Comparison of ENCODE assay signal across 8 cellular contexts in the genomic region with DNA sequence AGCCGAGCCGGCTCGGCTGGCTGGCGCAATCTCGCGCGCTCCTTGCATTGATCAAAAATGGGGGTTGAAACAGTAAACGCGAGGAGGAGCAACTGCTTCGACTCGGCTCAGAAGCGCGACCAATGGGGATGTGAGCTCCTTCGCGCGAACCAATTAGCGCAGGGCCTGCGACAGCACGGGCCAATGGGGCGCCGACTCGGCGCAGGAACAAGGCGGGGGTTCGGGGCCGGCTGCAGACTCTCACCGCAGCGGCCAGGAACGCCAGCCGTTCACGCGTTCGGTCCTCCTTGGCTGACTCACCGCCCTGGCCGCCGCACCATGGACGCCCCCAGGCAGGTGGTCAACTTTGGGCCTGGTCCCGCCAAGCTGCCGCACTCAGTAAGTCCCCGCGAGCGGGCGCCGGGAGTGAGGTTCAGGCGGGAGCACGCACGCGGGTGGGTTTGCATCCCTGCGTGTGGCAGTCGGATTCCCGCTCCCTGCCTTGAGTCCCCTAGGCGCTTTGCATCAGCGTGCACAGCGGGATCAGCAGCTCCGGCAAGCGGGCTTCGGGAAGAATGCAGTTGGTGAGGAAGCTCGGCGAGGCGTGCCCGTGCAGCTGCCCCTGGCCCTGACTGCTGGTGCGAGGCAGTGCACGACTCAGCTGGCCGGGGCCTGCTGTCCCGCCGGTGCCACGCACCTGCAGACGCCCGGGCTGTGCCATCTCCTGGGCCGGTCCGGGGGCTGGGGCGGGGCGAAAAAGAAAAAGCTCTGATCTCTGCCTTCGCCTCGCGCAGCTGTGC. TPM values are rescaled to one million over a fixed set of nuclear protein-coding genes. Genes with fewer than 3 reads are reported as not detected.
A peak's percentile ranks its signal among the peaks of the same experiment; 100 is the strongest.
DNase-seq lines count a peak whose midpoint lies in the region; ATAC-seq and TF ChIP-seq lines count a peak whose summit lies in the region.

A gene (plus strand): TSS at position 233 of the 779 bp plus-strand sequence. CDS start 86 bp downstream, at position 319.

- peaks cover 36% of the 10 kb centered on the region for H4K20me1 ChIP-seq in GM23338 (replicated peaks; ENCODE audit: insufficient read depth)

- H3K4me1 Mint-ChIP-seq in GM23338, result peaks cover 40% of the 10 kb centered on the region
- H3K4me1 Mint-ChIP-seq in activated T-helper 1 cell treated with anti-CD3 and anti-CD28 coated beads, Interleukin-12 subunit alpha, Interleukin-12 subunit beta, Interleukin-2, Interleukin-4 antibody, amounts not matched to agents 30 ng/mL and 10 ng/mL and 1 ng/mL, durations not matched to agents 14 hours and 24 hours and 36 hours (ENCODE audit: low read depth), result peaks cover 61% of the 10 kb centered on the region
- peaks cover 16 to 37% (median 30%) of the 10 kb centered on the region in 4 donors for H3K4me1 Mint-ChIP-seq in naive thymus-derived CD8-positive, alpha-beta T cell
- H3K4me1 Mint-ChIP-seq in stimulated activated naive B cell treated with anti-CD40 and anti-IgM and Interleukin-4, amounts not matched to agents 10 μg/mL and 1 μg/mL and 100 μg/mL, for 72 hours, result peaks cover 16 to 23% of the 10 kb centered on the region in 2 donors

- peak within 1 kb of the TSS; percentile 100 for H3K27ac Mint-ChIP-seq in GM23338
- H3K27ac Mint-ChIP-seq in activated T-helper 1 cell treated with anti-CD3 and anti-CD28 coated beads, Interleukin-12 subunit alpha, Interleukin-12 subunit beta, Interleukin-2, Interleukin-4 antibody, amounts not matched to agents 30 ng/mL and 10 ng/mL and 1 ng/mL, durations not matched to agents 14 hours and 24 hours and 36 hours, result peak within 1 kb of the TSS; percentile 91
- H3K27ac Mint-ChIP-seq in naive thymus-derived CD8-positive, alpha-beta T cell, result peak within 1 kb of the TSS; percentile 41 to 94 (median 82)
- peak within 1 kb of the TSS; percentile 77 for H3K27ac Mint-ChIP-seq in stimulated activated naive B cell treated with anti-CD40 and anti-IgM and Interleukin-4, amounts not matched to agents 10 μg/mL and 1 μg/mL and 100 μg/mL, for 72 hours

- peak within 1 kb of the TSS; percentile 100 for H3K27ac ChIP-seq in GM23338 (ENCODE audit: low read depth)

- H3K9me3 Mint-ChIP-seq in GM23338, result peaks cover 8% of the 10 kb centered on the region; the same call in 2 of the 3 replicates
- H3K9me3 Mint-ChIP-seq in activated T-helper 1 cell treated with anti-CD3 and anti-CD28 coated beads, Interleukin-12 subunit alpha, Interleukin-12 subunit beta, Interleukin-2, Interleukin-4 antibody, amounts not matched to agents 30 ng/mL and 10 ng/mL and 1 ng/mL, durations not matched to agents 14 hours and 24 hours and 36 hours, result no peaks in the 10 kb centered on the region
- H3K9me3 Mint-ChIP-seq in naive thymus-derived CD8-positive, alpha-beta T cell, result no peaks in the 10 kb centered on the region
- H3K9me3 Mint-ChIP-seq in stimulated activated naive B cell treated with anti-CD40 and anti-IgM and Interleukin-4, amounts not matched to agents 10 μg/mL and 1 μg/mL and 100 μg/mL, for 72 hours, result no peaks in the 10 kb centered on the region

- H3K4me2 ChIP-seq in GM23338, result peak within 1 kb of the TSS; percentile 96

- H2AFZ ChIP-seq in GM23338, result peak within 1 kb of the TSS; percentile 35; the same call in 1 of the 2 replicates

- ATAC-seq in GM23338, result peak; percentile 94
- peak; percentile 97 to 98 for ATAC-seq in naive thymus-derived CD8-positive, alpha-beta T cell
- peak; percentile 98 for ATAC-seq in stimulated activated naive B cell treated with anti-CD40 and anti-IgM and Interleukin-4, amounts not matched to agents 10 μg/mL and 1 μg/mL and 100 μg/mL, for 72 hours (replicated peaks)

- POLR2A ChIA-PET in naive thymus-derived CD8-positive, alpha-beta T cell (lab: Charles Lee), result interaction anchor here (0.6 to 1.9 kb wide), 5 partner anchors 25 to 1275 kb away, joined by 3 to 5 read pairs (median 4); a partner anchor contains a TSS

- peaks cover 25% of the 10 kb centered on the region for H3K36me3 ChIP-seq in GM23338 (ENCODE audit: insufficient read depth)

- peaks cover 52% of the 10 kb centered on the region for H3K79me2 ChIP-seq in GM23338 (replicated peaks; ENCODE audit: insufficient read depth)

- H3K27me3 ChIP-seq in GM23338 (ENCODE audit: insufficient read depth), result no peaks in the 10 kb centered on the region

- intact Hi-C loops in activated T-helper 1 cell treated with anti-CD3 and anti-CD28 coated beads, Interleukin-12 subunit alpha, Interleukin-12 subunit beta, Interleukin-2, Interleukin-4 antibody, amounts not matched to agents 30 ng/mL and 10 ng/mL and 1 ng/mL, durations not matched to agents 14 hours and 24 hours and 36 hours (cut with micrococcal nuclease), result loop anchor here (1.0 to 5.0 kb wide), 6 partner anchors 36 to 1274 kb away; a partner anchor contains a TSS

- H3K36me3 Mint-ChIP-seq in GM23338 (ENCODE audit: low read depth), result peaks cover 51% of the 10 kb centered on the region
- H3K36me3 Mint-ChIP-seq in activated T-helper 1 cell treated with anti-CD3 and anti-CD28 coated beads, Interleukin-12 subunit alpha, Interleukin-12 subunit beta, Interleukin-2, Interleukin-4 antibody, amounts not matched to agents 30 ng/mL and 10 ng/mL and 1 ng/mL, durations not matched to agents 14 hours and 24 hours and 36 hours (ENCODE audit: low read depth), result peaks cover 26% of the 10 kb centered on the region
- H3K36me3 Mint-ChIP-seq in naive thymus-derived CD8-positive, alpha-beta T cell, result peaks cover 0 to 5% (median 4%) of the 10 kb centered on the region in 3 donors
- H3K36me3 Mint-ChIP-seq in stimulated activated naive B cell treated with anti-CD40 and anti-IgM and Interleukin-4, amounts not matched to agents 10 μg/mL and 1 μg/mL and 100 μg/mL, for 72 hours, result peaks cover 0 to 5% of the 10 kb centered on the region in 2 donors

- TF ChIP-seq CTCF in GM23338 (conservative IDR thresholded peaks at IDR 0.05; ENCODE audit: low read depth in 2 of 2) (no peak), fibroblast of mammary gland (conservative IDR thresholded peaks at IDR 0.05; ENCODE audit: control insufficient read depth, insufficient read depth, low read depth, low read length) (no peak)

- H3K4me3 Mint-ChIP-seq in GM23338, result peak within 1 kb of the TSS; percentile 99
- peak within 1 kb of the TSS; percentile 91 for H3K4me3 Mint-ChIP-seq in activated T-helper 1 cell treated with anti-CD3 and anti-CD28 coated beads, Interleukin-12 subunit alpha, Interleukin-12 subunit beta, Interleukin-2, Interleukin-4 antibody, amounts not matched to agents 30 ng/mL and 10 ng/mL and 1 ng/mL, durations not matched to agents 14 hours and 24 hours and 36 hours
- H3K4me3 Mint-ChIP-seq in naive thymus-derived CD8-positive, alpha-beta T cell, result peak within 1 kb of the TSS; percentile 86 to 95 (median 90)
- H3K4me3 Mint-ChIP-seq in stimulated activated naive B cell treated with anti-CD40 and anti-IgM and Interleukin-4, amounts not matched to agents 10 μg/mL and 1 μg/mL and 100 μg/mL, for 72 hours, result peak within 1 kb of the TSS; percentile 89 to 91

- no peaks in the 10 kb centered on the region for H3K9me2 ChIP-seq in GM23338 (ENCODE audit: insufficient read depth)

- peaks cover 23% of the 10 kb centered on the region for H3K27me3 Mint-ChIP-seq in GM23338 (ENCODE audit: insufficient read depth, low read depth, poor library complexity)
- H3K27me3 Mint-ChIP-seq in activated T-helper 1 cell treated with anti-CD3 and anti-CD28 coated beads, Interleukin-12 subunit alpha, Interleukin-12 subunit beta, Interleukin-2, Interleukin-4 antibody, amounts not matched to agents 30 ng/mL and 10 ng/mL and 1 ng/mL, durations not matched to agents 14 hours and 24 hours and 36 hours (ENCODE audit: insufficient read depth), result no peaks in the 10 kb centered on the region
- peaks cover 0 to 2% (median 0%) of the 10 kb centered on the region in 5 donors for H3K27me3 Mint-ChIP-seq in naive thymus-derived CD8-positive, alpha-beta T cell
- peaks cover 16 to 22% of the 10 kb centered on the region in 2 donors for H3K27me3 Mint-ChIP-seq in stimulated activated naive B cell treated with anti-CD40 and anti-IgM and Interleukin-4, amounts not matched to agents 10 μg/mL and 1 μg/mL and 100 μg/mL, for 72 hours

- H3F3A ChIP-seq in GM23338 (replicated peaks; ENCODE audit: low read depth), result no peaks in the 10 kb centered on the region; the same call in 1 of the 2 replicates

- H3K4me1 ChIP-seq in GM23338 (ENCODE audit: insufficient read depth), result peaks cover 31% of the 10 kb centered on the region

- DNase-seq in Daoy (ENCODE audit: low read depth) (peak; percentile 99), GM23338 (ENCODE audit: low spot score) (peak; percentile 98), Kasumi-1 (lab: John Stamatoyannopoulos, UW) (peak; percentile 95), RPMI7951 (ENCODE audit: low read depth) (peak; percentile 94), fibroblast of mammary gland (ENCODE audit: low read depth) (peak; percentile 96)
- peak; percentile 92 for DNase-seq in activated T-helper 1 cell treated with anti-CD3 and anti-CD28 coated beads, Interleukin-12 subunit alpha, Interleukin-12 subunit beta, Interleukin-2, Interleukin-4 antibody, amounts not matched to agents 30 ng/mL and 10 ng/mL and 1 ng/mL, durations not matched to agents 14 hours and 24 hours and 36 hours (ENCODE audit: low spot score)
- peak; percentile 64 to 93 (median 84) for DNase-seq in naive thymus-derived CD8-positive, alpha-beta T cell
- peak; percentile 76 for DNase-seq in stimulated activated naive B cell treated with anti-CD40 and anti-IgM and Interleukin-4, amounts not matched to agents 10 μg/mL and 1 μg/mL and 100 μg/mL, for 72 hours

- H3K4me3 ChIP-seq in GM23338, result peak within 1 kb of the TSS; percentile 95
- peak within 1 kb of the TSS; percentile 84 for H3K4me3 ChIP-seq in fibroblast of mammary gland (ENCODE audit: control insufficient read depth, low read depth, low read length)

TF ChIP-seq in GM23338, 12 proteins besides CTCF, POLR2A, EP300 and RAD21 (continues in another document):
- TF ChIP-seq, protein P1, sequence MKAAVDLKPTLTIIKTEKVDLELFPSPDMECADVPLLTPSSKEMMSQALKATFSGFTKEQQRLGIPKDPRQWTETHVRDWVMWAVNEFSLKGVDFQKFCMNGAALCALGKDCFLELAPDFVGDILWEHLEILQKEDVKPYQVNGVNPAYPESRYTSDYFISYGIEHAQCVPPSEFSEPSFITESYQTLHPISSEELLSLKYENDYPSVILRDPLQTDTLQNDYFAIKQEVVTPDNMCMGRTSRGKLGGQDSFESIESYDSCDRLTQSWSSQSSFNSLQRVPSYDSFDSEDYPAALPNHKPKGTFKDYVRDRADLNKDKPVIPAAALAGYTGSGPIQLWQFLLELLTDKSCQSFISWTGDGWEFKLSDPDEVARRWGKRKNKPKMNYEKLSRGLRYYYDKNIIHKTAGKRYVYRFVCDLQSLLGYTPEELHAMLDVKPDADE (IDR thresholded peaks at IDR 0.05), result peak; percentile 75; the same call in 1 of the 2 replicates

RNA-seq across cellular contexts. Expression of the gene that starts here (rescaled TPM):
- 87.7 and 89.4 TPM in 2 replicates for total RNA-seq in Daoy (2014; rRNA removed; shearing (Covaris generic))
- total RNA-seq in GM23338 (2014; rRNA removed; shearing (Covaris generic)), result 486 and 511 TPM in 2 replicates
- 386 and 414 TPM in 2 replicates for polyA plus RNA-seq in GM23338 (2016; fragmentation: Nextera tagmentation; extraction: Ambion mirVana)
- 46.7 and 57.4 TPM in 2 replicates for total RNA-seq in RPMI7951 (2014; rRNA removed; shearing (Covaris generic))
- total RNA-seq in activated T-helper 1 cell treated with anti-CD3 and anti-CD28 coated beads, Interleukin-12 subunit alpha, Interleukin-12 subunit beta, Interleukin-2, Interleukin-4 antibody, amounts not matched to agents 30 ng/mL and 10 ng/mL and 1 ng/mL, durations not matched to agents 14 hours and 24 hours and 36 hours, result 85.7 and 91.8 TPM in 2 replicates
- total RNA-seq in naive thymus-derived CD8-positive, alpha-beta T cell, result 10 to 100 TPM; 28.3 to 29.3 TPM
- polyA plus RNA-seq in naive thymus-derived CD8-positive, alpha-beta T cell, result 10 to 100 TPM; 12.1 to 20.1 (median 15.3) TPM

Comparison
In these comparisons a context has a peak if more than half of its experiments do, and no peak if none do; other contexts are left out.
1. Peak in every context shown above with its lines: DNase-seq, ATAC-seq, H3K4me3 ChIP-seq and H3K27ac ChIP-seq.
2. RNA of the gene that starts here (polyA plus RNA-seq): 386 to 414 TPM in GM23338; 12.1 to 20.1 TPM in naive thymus-derived CD8-positive, alpha-beta T cell; every median in the first group is over 10 times any median in the second.